In the genomic region with DNA sequence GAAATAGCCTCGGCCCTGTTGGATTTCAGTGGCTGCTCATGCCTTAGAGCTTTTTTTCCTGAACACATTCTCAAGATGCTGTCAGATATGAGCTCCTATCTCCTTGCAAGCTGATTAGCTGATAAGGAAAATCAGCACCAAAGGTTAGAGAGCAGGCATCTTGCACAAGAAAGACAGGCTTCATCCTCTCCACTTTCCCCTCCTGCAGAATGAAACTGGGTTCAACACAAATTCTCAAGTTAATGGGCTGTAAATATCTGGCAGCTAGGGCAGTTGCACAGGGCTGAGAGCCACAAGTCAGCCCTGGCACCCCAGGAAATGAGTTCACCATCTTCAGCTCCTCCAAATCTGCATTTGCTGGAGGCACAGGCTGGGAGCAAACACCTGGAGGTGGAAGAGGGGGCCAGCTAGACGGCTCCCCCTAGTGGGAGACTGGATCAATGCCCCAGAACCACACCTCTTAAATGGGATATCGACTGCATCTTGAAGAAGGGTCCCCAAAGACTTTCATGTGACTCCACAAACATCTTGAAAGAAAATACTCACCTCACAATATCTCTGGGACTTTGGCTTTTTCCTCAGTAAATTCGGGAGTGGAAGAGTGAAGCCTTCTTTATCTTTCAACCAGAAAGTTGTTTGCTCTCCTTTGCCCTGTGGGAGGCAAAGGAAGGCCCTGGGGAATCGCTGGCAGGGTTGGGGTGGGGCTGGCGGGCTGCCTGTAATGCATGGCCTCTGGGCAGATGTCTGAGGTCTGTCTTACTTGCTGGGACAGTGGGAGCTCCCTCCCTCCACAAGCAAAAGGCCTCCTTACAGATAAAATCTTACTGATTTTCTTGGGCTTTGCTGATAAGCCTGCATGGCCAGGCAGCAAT, we compare ENCODE assay signal across 9 cellular contexts. TPM values are rescaled to one million over a fixed set of nuclear protein-coding genes. Genes with fewer than 3 reads are reported as not detected.
DNase-seq lines count a peak whose midpoint lies in the region; ATAC-seq lines count a peak whose summit lies in the region.
"Had no signal": no experiment of that assay in that cellular context is flagged by ENCODE, and none has a peak within 500 bp of the region (broad histone marks: within the 10 kb centered on the region; RNA-seq: fewer than 3 reads in every experiment).

No MANE protein-coding gene starts in this region.

- peak; percentile 89 for ATAC-seq in GM19035 (IDR thresholded peaks at IDR 0.05; ENCODE audit: unreplicated experiment)
- ATAC-seq in HG02571 (IDR thresholded peaks at IDR 0.05; ENCODE audit: unreplicated experiment) = no peak

- peak; percentile 19 for DNase-seq in COLO668 (lab: John Stamatoyannopoulos, UW; ENCODE audit: unreplicated experiment)
- DNase-seq in HT-29 (ENCODE audit: low spot score) = peak; percentile 62
- peak; percentile 29 for DNase-seq in UCSD-AML1 (lab: John Stamatoyannopoulos, UW; ENCODE audit: unreplicated experiment)
- peak; percentile 55 for DNase-seq in epidermal melanocyte (ENCODE audit: insufficient read length, low spot score)
- peak; percentile 34 for DNase-seq in myocyte (ENCODE audit: low read depth)
- no peak for DNase-seq in NCI-H526 treated with DMSO at 0.1 percent for 48 hours (lab: John Stamatoyannopoulos, UW)

RNA-seq across cellular contexts. Expression of a gene that starts 24.7 kb away (rescaled TPM):
- not detected in 2 replicates for total RNA-seq in HT-29 (2014; rRNA removed; shearing (Covaris generic))
- 0.05 TPM in 1 of 2 replicates, not detected in the other for total RNA-seq in myocyte
- not detected for polyA plus RNA-seq in myocyte (2012)
- total RNA-seq: T-helper 2 cell treated with Interferon-gamma antibody and Interleukin-4, amounts not matched to agents 100 ng/mL and 5 ng/mL, for 36 hours had no signal
